ENCODE assay signal across 9 cellular contexts in the genomic region with DNA sequence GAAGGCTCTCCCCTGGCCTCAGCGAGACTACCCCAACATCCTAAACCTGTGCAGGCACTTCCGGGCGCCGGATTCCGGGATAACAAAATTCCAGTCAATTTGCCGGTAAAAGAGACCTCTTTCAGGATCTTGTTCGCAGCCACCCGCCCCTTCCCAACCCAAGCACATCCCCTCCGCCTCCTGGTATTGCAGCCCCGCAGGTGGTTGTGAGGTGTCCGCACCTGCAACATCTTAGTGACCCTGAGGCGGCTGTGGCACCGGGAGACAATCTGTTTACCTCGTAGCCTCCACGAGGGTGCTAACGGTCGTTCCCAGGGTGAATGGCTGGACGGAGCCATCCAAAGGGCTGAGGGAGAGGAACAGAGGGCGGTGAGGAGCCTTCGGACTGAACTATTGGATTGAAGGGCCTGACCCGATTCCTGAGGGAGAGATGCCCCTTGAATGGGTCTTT. TPM values are rescaled to one million over a fixed set of nuclear protein-coding genes. Genes with fewer than 3 reads are reported as not detected.
DNase-seq lines count a peak whose midpoint lies in the region; ATAC-seq and TF ChIP-seq lines count a peak whose summit lies in the region.
"Had no signal": no experiment of that assay in that cellular context is flagged by ENCODE, and none has a peak within 500 bp of the region (broad histone marks: within the 10 kb centered on the region; RNA-seq: fewer than 3 reads in every experiment).

No MANE protein-coding gene starts in this region.

- H3K23ac ChIP-seq in trophoblast cell (ENCODE audit: low read length): no peak overlapping the region

- TF ChIP-seq POLR2A in esophagus squamous epithelium (IDR thresholded peaks at IDR 0.05): no peak

- no peak overlapping the region for H4K12ac ChIP-seq in trophoblast cell (ENCODE audit: low read depth, low read length)

- no peak overlapping the region for H2BK120ac ChIP-seq in trophoblast cell (ENCODE audit: insufficient read depth, low read length, poor library complexity)

- H3K36me3 ChIP-seq in OCI-LY3 (replicated peaks; ENCODE audit: low read depth, low read length): no peaks in the 10 kb centered on the region
- no peaks in the 10 kb centered on the region for H3K36me3 ChIP-seq in esophagus squamous epithelium
- no peaks in the 10 kb centered on the region for H3K36me3 ChIP-seq in trophoblast cell (ENCODE audit: control insufficient read depth in 1 of 2, insufficient read depth in 2 of 2, low read length in 2 of 2)
- H3K36me3 ChIP-seq in SJCRH30: no peaks in the 10 kb centered on the region

- intact Hi-C loops in esophagus squamous epithelium (cut with DNase I): no loop called here

- no peaks in the 10 kb centered on the region for H4K20me1 ChIP-seq in OCI-LY3 (ENCODE audit: insufficient read depth, low read length)

- H2AFZ ChIP-seq in OCI-LY3 (ENCODE audit: low read depth, low read length): peak overlapping the region; percentile 69
- H2AFZ ChIP-seq in trophoblast cell (ENCODE audit: insufficient read depth, low read length, poor library complexity): peak overlapping the region; percentile 39

- H4K91ac ChIP-seq in trophoblast cell (ENCODE audit: low read depth, low read length): no peak overlapping the region

- H3K4me3 ChIP-seq in OCI-LY3 (ENCODE audit: low read length): peak overlapping the region; percentile 74
- H3K4me3 ChIP-seq in esophagus squamous epithelium: peak overlapping the region; percentile 21 to 65 (median 38)
- H3K4me3 ChIP-seq in trophoblast cell (ENCODE audit: low read depth, low read length): peak overlapping the region; percentile 59
- H3K4me3 ChIP-seq in SJCRH30: no peak overlapping the region

- WGBS in esophagus squamous epithelium, 2 donors: 0 to 14% methylated on average over 4 to 15 of the region's 21 CpGs
- WGBS in trophoblast cell (ENCODE audit: extremely low coverage, insufficient coverage, insufficient read length): no CpG with 5 or more reads among the region's 21 CpGs

- no peak for TF ChIP-seq CTCF in OCI-LY3 (IDR thresholded peaks at IDR 0.05; ENCODE audit: low read depth, low read length)
- no peak for TF ChIP-seq CTCF in esophagus squamous epithelium (IDR thresholded peaks at IDR 0.05)

- H3K79me2 ChIP-seq in OCI-LY3 (ENCODE audit: low read length): no peaks in the 10 kb centered on the region
- H3K79me2 ChIP-seq in trophoblast cell (ENCODE audit: control insufficient read depth, insufficient read depth, low read length, poor library complexity): no peaks in the 10 kb centered on the region

- H2BK5ac ChIP-seq in trophoblast cell (ENCODE audit: low read depth, low read length, poor library complexity): no peak overlapping the region

- ATAC-seq in GM19467 (IDR thresholded peaks at IDR 0.05; ENCODE audit: unreplicated experiment) (no peak), GM21528 (IDR thresholded peaks at IDR 0.05; ENCODE audit: low FRiP score, unreplicated experiment) (no peak)

- H3K27ac ChIP-seq in OCI-LY3 (ENCODE audit: low read length): no peak overlapping the region
- peak overlapping the region in 2 of 4 donors; percentile 9 to 23 for H3K27ac ChIP-seq in esophagus squamous epithelium
- H3K27ac ChIP-seq in trophoblast cell (ENCODE audit: low read depth, low read length): no peak overlapping the region
- H3K27ac ChIP-seq in SJCRH30: no peak overlapping the region

- no peak overlapping the region for H3K14ac ChIP-seq in trophoblast cell (ENCODE audit: low read length)

- H3K9me3 ChIP-seq in OCI-LY3 (ENCODE audit: insufficient read depth, low read length) (no peaks in the 10 kb centered on the region), esophagus squamous epithelium (no peaks in the 10 kb centered on the region), trophoblast cell (ENCODE audit: insufficient read depth, low read depth, low read length) (no peaks in the 10 kb centered on the region), SJCRH30 (replicated peaks) (no peaks in the 10 kb centered on the region)

- H3K9ac ChIP-seq in OCI-LY3 (ENCODE audit: low read length) (peak overlapping the region; percentile 54), trophoblast cell (ENCODE audit: low read length) (peak overlapping the region; percentile 29)

- H3K4me1 ChIP-seq in OCI-LY3 (ENCODE audit: low read length) (peaks cover 5% of the 10 kb centered on the region), esophagus squamous epithelium (peaks cover 6 to 22% (median 8%) of the 10 kb centered on the region in 3 donors), trophoblast cell (ENCODE audit: control insufficient read depth in 1 of 2, insufficient read depth in 2 of 2, low read length in 2 of 2) (peaks cover 0 to 2% of the 10 kb centered on the region in 2 experiments), SJCRH30 (no peaks in the 10 kb centered on the region)

- no peaks in the 10 kb centered on the region for H3K79me1 ChIP-seq in trophoblast cell (ENCODE audit: low read length)

- DNase-seq in ELF-1 (ENCODE audit: low read depth, low spot score) (peak; percentile 61), esophagus squamous epithelium (lab: John Stamatoyannopoulos, UW) (no peak), trophoblast cell (no peak), SJCRH30 (no peak), activated gamma-delta T cell treated with Interleukin-2 at 50 U/mL for 16 hours (no peak)

- no peak overlapping the region for H2BK12ac ChIP-seq in trophoblast cell (ENCODE audit: low read length)

- H2AK5ac ChIP-seq in trophoblast cell (ENCODE audit: low read length): no peak overlapping the region

- peak overlapping the region; percentile 68 for H3K4me2 ChIP-seq in OCI-LY3 (ENCODE audit: low read length)
- H3K4me2 ChIP-seq in trophoblast cell (ENCODE audit: low read length): peak overlapping the region; percentile 95

- H3K4ac ChIP-seq in trophoblast cell (ENCODE audit: low read depth, low read length): no peak overlapping the region

- no peak overlapping the region for H3K18ac ChIP-seq in trophoblast cell (ENCODE audit: low read length)

- H3K27me3 ChIP-seq in OCI-LY3 (ENCODE audit: low read depth, low read length) (peaks cover 49% of the 10 kb centered on the region), esophagus squamous epithelium (peaks cover 0 to 98% (median 15%) of the 10 kb centered on the region in 4 donors), trophoblast cell (ENCODE audit: insufficient read depth, low read length) (peaks cover 32% of the 10 kb centered on the region), SJCRH30 (no peaks in the 10 kb centered on the region)

- no peak overlapping the region for H4K8ac ChIP-seq in trophoblast cell (ENCODE audit: low read depth, low read length)

RNA-seq across cellular contexts. Expression of a gene that starts 2.1 kb away (rescaled TPM):
- total RNA-seq in esophagus squamous epithelium: 1 to 10 TPM in 2 of 4 donors, under 1 TPM in 2; 0.30 to 4.2 (median 0.87) TPM
- polyA plus RNA-seq in trophoblast cell (2013): not detected in 2 replicates
- total RNA-seq in SJCRH30 (2014; rRNA removed; shearing (Covaris generic)): 0.84 and 1.0 TPM in 2 replicates
- total RNA-seq: activated CD8-positive, alpha-beta memory T cell treated with anti-CD3 and anti-CD28 coated beads for 36 hours had no signal
